7 cellular contexts compared by ENCODE assay signal in the genomic region with DNA sequence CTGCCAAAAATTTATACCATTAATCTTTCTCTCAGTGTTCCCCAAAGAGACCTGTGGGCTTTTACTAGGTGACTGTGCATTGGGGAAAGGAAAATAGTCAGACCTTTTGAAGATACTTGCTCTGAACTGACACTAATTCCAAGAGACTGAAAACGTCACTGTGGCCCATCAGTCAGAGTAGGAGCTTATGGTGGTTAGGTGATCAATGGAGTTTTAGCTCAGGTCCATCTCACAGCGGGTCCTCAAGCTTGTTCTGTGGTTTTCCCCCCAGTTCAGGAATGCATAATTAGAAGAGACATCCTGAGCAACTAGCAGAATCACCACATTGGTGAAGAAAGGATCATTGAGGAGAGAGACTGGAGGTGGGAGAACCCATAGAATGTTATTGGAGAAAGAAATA.
"Had no signal": no experiment of that assay in that cellular context is flagged by ENCODE, and none has a peak within 500 bp of the region (broad histone marks: within the 10 kb centered on the region; RNA-seq: fewer than 3 reads in every experiment).

No MANE protein-coding gene starts in this region.

- DNase-seq: GDM1, GF-D8 had no signal

- FAIRE-seq: G401.6, GM12891, GM12892, GM18507, GM19239 had no signal
